Comparison of ENCODE assay signal across 29 cellular contexts in genomic region chr7:12351843-12352242, GRCh38. TPM values are rescaled to one million over a fixed set of nuclear protein-coding genes. Genes with fewer than 3 reads are reported as not detected.
"Had no signal": no experiment of that assay in that cellular context is flagged by ENCODE, and none has a peak within 500 bp of the region (broad histone marks: within the 10 kb centered on the region; RNA-seq: fewer than 3 reads in every experiment).

No MANE protein-coding gene starts in this region.

- H3K4me1 Mint-ChIP-seq: activated naive CD4-positive, alpha-beta T cell treated with anti-CD3 and anti-CD28 coated beads, Interleukin-2, amount 50 U/mL, for 24 hours; WTC11 had no signal

- H3K4me1 ChIP-seq: breast epithelium, Peyer's patch had no signal

- DNase-seq: activated CD4-positive, alpha-beta T cell treated with anti-CD3 and anti-CD28 coated beads for 48 hours; activated CD4-positive, alpha-beta T cell treated with anti-CD3 and anti-CD28 coated beads, Interleukin-2, amount 50 U/mL, for 4 hours; activated CD4-positive, CD25-positive, alpha-beta regulatory T cell treated with anti-CD3 and anti-CD28 coated beads, Interleukin-2, amount 50 U/mL, for 72 hours; activated CD8-positive, alpha-beta memory T cell treated with anti-CD3 and anti-CD28 coated beads, Interleukin-2, amount 10 ng/mL, durations not matched to agents 7 days and 5 days; activated effector memory CD4-positive, alpha-beta T cell treated with Interleukin-2 at 50 U/mL for 16 hours; activated naive CD4-positive, alpha-beta T cell; activated T-cell treated with anti-CD3 and anti-CD28 coated beads, Interleukin-2, amount 50 U/mL, for 24 hours; aorta; cortex of kidney; NCI-H1092; NCI-H1417 treated with DMSO at 0.1 percent for 48 hours; NCI-H1694; NCI-H2029; NCI-H2107; NCI-H2171 treated with DMSO at 0.1 percent for 48 hours; NCI-H226; NCI-H526; NCI-H774; Peyer's patch; SHP77; T-helper 17 cell; T-helper 9 cell had no signal

- H3K27ac Mint-ChIP-seq: activated CD8-positive, alpha-beta memory T cell treated with anti-CD3 and anti-CD28 coated beads, Interleukin-2, amount 10 ng/mL, durations not matched to agents 7 days and 5 days; activated naive CD4-positive, alpha-beta T cell treated with anti-CD3 and anti-CD28 coated beads, Interleukin-2, amount 50 U/mL, for 24 hours; activated T-cell treated with anti-CD3 and anti-CD28 coated beads, Interleukin-2, amount 50 U/mL, for 24 hours; activated T-helper 1 cell treated with anti-CD3 and anti-CD28 coated beads, Interleukin-12 subunit alpha, Interleukin-12 subunit beta, Interleukin-2, Interleukin-4 antibody, amounts not matched to agents 30 ng/mL and 10 ng/mL and 1 ng/mL, durations not matched to agents 14 hours and 24 hours and 36 hours; T-helper 17 cell; WTC11 had no signal

- H3K4me3 Mint-ChIP-seq: activated CD8-positive, alpha-beta memory T cell treated with anti-CD3 and anti-CD28 coated beads, Interleukin-2, amount 10 ng/mL, durations not matched to agents 7 days and 5 days; activated naive CD4-positive, alpha-beta T cell treated with anti-CD3 and anti-CD28 coated beads, Interleukin-2, amount 50 U/mL, for 24 hours; activated T-cell treated with anti-CD3 and anti-CD28 coated beads, Interleukin-2, amount 50 U/mL, for 24 hours; activated T-helper 1 cell treated with anti-CD3 and anti-CD28 coated beads, Interleukin-12 subunit alpha, Interleukin-12 subunit beta, Interleukin-2, Interleukin-4 antibody, amounts not matched to agents 30 ng/mL and 10 ng/mL and 1 ng/mL, durations not matched to agents 14 hours and 24 hours and 36 hours; central memory CD8-positive, alpha-beta T cell; T-helper 17 cell; WTC11 had no signal

- H3K4me3 ChIP-seq: breast epithelium, Peyer's patch had no signal

- ATAC-seq: activated CD8-positive, alpha-beta memory T cell treated with anti-CD3 and anti-CD28 coated beads, Interleukin-2, amount 10 ng/mL, durations not matched to agents 7 days and 5 days; T-helper 17 cell; WTC11 had no signal

- H3K9me3 Mint-ChIP-seq: activated naive CD4-positive, alpha-beta T cell treated with anti-CD3 and anti-CD28 coated beads, Interleukin-2, amount 50 U/mL, for 24 hours; activated T-cell treated with anti-CD3 and anti-CD28 coated beads, Interleukin-2, amount 50 U/mL, for 24 hours; activated T-helper 1 cell treated with anti-CD3 and anti-CD28 coated beads, Interleukin-12 subunit alpha, Interleukin-12 subunit beta, Interleukin-2, Interleukin-4 antibody, amounts not matched to agents 30 ng/mL and 10 ng/mL and 1 ng/mL, durations not matched to agents 14 hours and 24 hours and 36 hours; central memory CD8-positive, alpha-beta T cell; WTC11 had no signal

- H3K36me3 ChIP-seq: breast epithelium, Peyer's patch had no signal

- H3K27me3 ChIP-seq: breast epithelium, Peyer's patch had no signal

- H3K27me3 Mint-ChIP-seq: activated CD8-positive, alpha-beta memory T cell treated with anti-CD3 and anti-CD28 coated beads, Interleukin-2, amount 10 ng/mL, durations not matched to agents 7 days and 5 days; central memory CD8-positive, alpha-beta T cell; T-helper 17 cell had no signal

- H3K9me3 ChIP-seq: breast epithelium, Peyer's patch had no signal

- H3K27ac ChIP-seq: breast epithelium, Peyer's patch, RWPE1 had no signal

- H3K36me3 Mint-ChIP-seq: activated naive CD4-positive, alpha-beta T cell treated with anti-CD3 and anti-CD28 coated beads, Interleukin-2, amount 50 U/mL, for 24 hours had no signal

RNA-seq across cellular contexts. Expression of gene VWDE, which starts 51.8 kb away (rescaled TPM):
- total RNA-seq: OCI-LY7 had no signal
- polyA plus RNA-seq: aorta had no signal
